In genomic region chrX:7146703-7147430, GRCh38 we compare ENCODE assay signal across 7 cellular contexts. TPM values are rescaled to one million over a fixed set of nuclear protein-coding genes. Genes with fewer than 3 reads are reported as not detected.
DNase-seq lines count a peak whose midpoint lies in the region; ATAC-seq and TF ChIP-seq lines count a peak whose summit lies in the region.

No MANE protein-coding gene starts in this region.

- 33% methylated on average over 13 of the region's 13 CpGs for WGBS in HUES64

- in situ Hi-C loops in GM13976 (cut with MboI; ENCODE audit: low sequenced_read_pairs, unreplicated experiment): no loop called here
- in situ Hi-C loops in astrocyte of the cerebellum (cut with HindIII; ENCODE audit: low sequenced_read_pairs): no loop called here

- H3K4me3 ChIP-seq in HUES64 (ENCODE audit: low read length): peak overlapping the region; percentile 94
- H3K4me3 ChIP-seq in astrocyte of the cerebellum (ENCODE audit: low read depth, low read length): peak overlapping the region; percentile 91
- H3K4me3 ChIP-seq in stomach smooth muscle (ENCODE audit: low read length in 2 of 2): peak overlapping the region; percentile 37 to 96

- H3K27ac ChIP-seq in HUES64 (ENCODE audit: low read depth, low read length) (no peak overlapping the region), stomach smooth muscle (ENCODE audit: low read length) (no peak overlapping the region)

- ATAC-seq in GM21529 (IDR thresholded peaks at IDR 0.05; ENCODE audit: unreplicated experiment): peak; percentile 19

- no peaks in the 10 kb centered on the region for H3K27me3 ChIP-seq in HUES64 (ENCODE audit: insufficient read depth, low read length)
- no peaks in the 10 kb centered on the region for H3K27me3 ChIP-seq in stomach smooth muscle (ENCODE audit: control insufficient read depth in 1 of 2, insufficient read depth in 2 of 2, low read length in 2 of 2)

- no peaks in the 10 kb centered on the region for H3K36me3 ChIP-seq in HUES64 (ENCODE audit: insufficient read depth, low read length)
- no peaks in the 10 kb centered on the region for H3K36me3 ChIP-seq in stomach smooth muscle (ENCODE audit: control insufficient read depth in 2 of 2, insufficient read depth in 2 of 2, low read length in 2 of 2)

- H3K4me1 ChIP-seq in HUES64 (ENCODE audit: insufficient read depth, low read length): no peaks in the 10 kb centered on the region
- H3K4me1 ChIP-seq in stomach smooth muscle (ENCODE audit: control insufficient read depth, insufficient read depth, low read length): peaks cover 7% of the 10 kb centered on the region

- TF ChIP-seq CTCF in GM13976 (IDR thresholded peaks at IDR 0.05; ENCODE audit: borderline replicate concordance, control extremely low read depth, extremely low read depth, insufficient read depth, missing control alignments) (no peak), astrocyte of the cerebellum (IDR thresholded peaks at IDR 0.05; ENCODE audit: low read depth, low read length, missing control alignments) (no peak)

- peak; percentile 29 for DNase-seq in GM13976 (ENCODE audit: low spot score)
- DNase-seq in astrocyte of the cerebellum (ENCODE audit: low read depth): no peak
- peak; percentile 36 for DNase-seq in kidney tubule cell (ENCODE audit: low spot score)
- DNase-seq in NCI-H128 (lab: John Stamatoyannopoulos, UW; ENCODE audit: unreplicated experiment): no peak

- H3K9me3 ChIP-seq in HUES64 (ENCODE audit: insufficient read depth, low read depth, low read length) (no peaks in the 10 kb centered on the region), stomach smooth muscle (ENCODE audit: control insufficient read depth in 2 of 2, low read length in 2 of 2) (no peaks in the 10 kb centered on the region)

- H3K9ac ChIP-seq in HUES64 (ENCODE audit: low read depth, low read length) (peak overlapping the region; percentile 81; the same call in 1 of the 2 replicates), stomach smooth muscle (ENCODE audit: low read length in 2 of 2) (peak overlapping the region; percentile 25 to 55)

RNA-seq across cellular contexts. Expression of gene STS, which starts 0.6 kb away (rescaled TPM):
- polyA plus RNA-seq in HUES64 (2013, experiment 1 of 2): 1.7 TPM
- 1.4 TPM for polyA plus RNA-seq in HUES64 (2013, experiment 2 of 2)

RNA-seq across cellular contexts. Expression of gene PUDP, which starts 1.1 kb away (rescaled TPM):
- 22.0 TPM for polyA plus RNA-seq in HUES64 (2013, experiment 1 of 2)
- polyA plus RNA-seq in HUES64 (2013, experiment 2 of 2): 22.1 TPM

Comparison
In these comparisons a context has a peak if more than half of its experiments do, and no peak if none do; other contexts are left out.
1. DNase-seq: peak in GM13976 (single experiment) and kidney tubule cell (single experiment); none in astrocyte of the cerebellum (single experiment) and NCI-H128 (single experiment).
2. Peak in every context shown above with its lines, with median percentiles within 50 percentile points of each other: H3K4me3 ChIP-seq.